ENCODE assay signal across 8 cellular contexts in genomic region chr14:22558221-22558913, GRCh38. TPM values are rescaled to one million over a fixed set of nuclear protein-coding genes. Genes with fewer than 3 reads are reported as not detected.
DNase-seq lines count a peak whose midpoint lies in the region; ATAC-seq, FAIRE-seq and TF ChIP-seq lines count a peak whose summit lies in the region.

No MANE protein-coding gene starts in this region.

- intact Hi-C loops in heart left ventricle (cut with DNase I): loop anchor here (2.0 to 10.0 kb wide), 16 partner anchors 76 to 496 kb away; partner anchors contain the start of genes AJUBA (in 2 of the 10), SLC7A7 (in 2 of the 10) and CDH24 (in 1 of the 10)
- intact Hi-C loops in Right ventricle myocardium superior (cut with DNase I): loop anchor here (5.0 to 10.0 kb wide), 4 partner anchors 94 to 296 kb away; partner anchors contain the start of gene SLC7A7
- intact Hi-C loops in lower lobe of right lung (cut with DNase I): no loop called here
- intact Hi-C loops in CD14-positive monocyte (cut with micrococcal nuclease): no loop called here

- peaks cover 0 to 11% (median 0%) of the 10 kb centered on the region in 9 donors for H3K36me3 ChIP-seq in heart left ventricle
- peaks cover under 1% of the 10 kb centered on the region for H3K36me3 ChIP-seq in lower lobe of right lung
- peaks cover 0 to under 1% (median 0%) of the 10 kb centered on the region in 4 donors for H3K36me3 ChIP-seq in upper lobe of left lung

- no peak for TF ChIP-seq POLR2A in heart left ventricle (IDR thresholded peaks at IDR 0.05)
- TF ChIP-seq POLR2A in upper lobe of left lung (IDR thresholded peaks at IDR 0.05): no peak
- TF ChIP-seq POLR2A in H54 (IDR thresholded peaks at IDR 0.05; ENCODE audit: low read depth, low read length): no peak

- H3K27me3 ChIP-seq in heart left ventricle: no peaks in the 10 kb centered on the region
- no peaks in the 10 kb centered on the region for H3K27me3 ChIP-seq in lower lobe of right lung (ENCODE audit: low read depth)
- no peaks in the 10 kb centered on the region for H3K27me3 ChIP-seq in upper lobe of left lung

- peaks cover 5 to 9% of the 10 kb centered on the region in 2 donors for H3K36me3 Mint-ChIP-seq in CD14-positive monocyte

- H3K27ac ChIP-seq in heart left ventricle: peak overlapping the region in 11 of 12 donors; percentile 11 to 83 (median 54)
- peak overlapping the region; percentile 82 for H3K27ac ChIP-seq in lower lobe of right lung
- peak overlapping the region; percentile 45 to 82 (median 54) for H3K27ac ChIP-seq in upper lobe of left lung

- H3K9me3 Mint-ChIP-seq in CD14-positive monocyte: no peaks in the 10 kb centered on the region

- no peak for FAIRE-seq in H54 (lab: Jason Lieb, UNC)

- H3K27ac Mint-ChIP-seq in CD14-positive monocyte: peak overlapping the region in 2 of 7 donors; percentile 40 to 79

- H3K4me3 ChIP-seq in heart left ventricle (no peak overlapping the region), lower lobe of right lung (no peak overlapping the region), upper lobe of left lung (no peak overlapping the region)

- 69 to 80% (median 72%) methylated on average over 25 of the region's 25 CpGs for WGBS in heart left ventricle, 4 donors
- WGBS in upper lobe of left lung, 2 donors: 84 to 88% methylated on average over 23 to 25 of the region's 25 CpGs

- H3K4me1 ChIP-seq in heart left ventricle: peaks cover 0 to 81% (median 30%) of the 10 kb centered on the region in 12 donors
- peaks cover 75% of the 10 kb centered on the region for H3K4me1 ChIP-seq in lower lobe of right lung
- peaks cover 52 to 68% (median 63%) of the 10 kb centered on the region in 4 donors for H3K4me1 ChIP-seq in upper lobe of left lung

- TF ChIP-seq CTCF in heart left ventricle (IDR thresholded peaks at IDR 0.05) (peak in 3 of 12 donors; percentile 8 to 20 (median 17)), lower lobe of right lung (IDR thresholded peaks at IDR 0.05) (peak; percentile 23), upper lobe of left lung (IDR thresholded peaks at IDR 0.05) (peak in 3 of 6 experiments; percentile 4 to 12 (median 6)), CD14-positive monocyte (IDR thresholded peaks at IDR 0.05) (no peak)

- DNase-seq in heart left ventricle (no peak), Right ventricle myocardium superior (no peak), lower lobe of right lung (no peak), upper lobe of left lung (peak in 1 of 2 donors; percentile 72), CD14-positive monocyte (ENCODE audit: low spot score) (no peak), anterior cingulate cortex (lab: John Stamatoyannopoulos, UW) (no peak), H54 (ENCODE audit: insufficient read length, low spot score) (no peak)
- DNase-seq in activated effector memory CD4-positive, alpha-beta T cell treated with anti-CD3 and anti-CD28 coated beads, Interleukin-2, amount 50 U/mL, for 16 hours: peak; percentile 85

- H3K27me3 Mint-ChIP-seq in CD14-positive monocyte (ENCODE audit: low read depth in 3 of 3): peaks cover 0 to 3% (median 3%) of the 10 kb centered on the region in 3 donors

- H3K9me3 ChIP-seq in heart left ventricle (no peaks in the 10 kb centered on the region), lower lobe of right lung (no peaks in the 10 kb centered on the region), upper lobe of left lung (no peaks in the 10 kb centered on the region)

- TF ChIP-seq EP300 in upper lobe of left lung (IDR thresholded peaks at IDR 0.05): no peak

- ATAC-seq in heart left ventricle (peak in 1 of 4 donors; percentile 47), Right ventricle myocardium superior (ENCODE audit: poor library complexity) (no peak), lower lobe of right lung (no peak), upper lobe of left lung (ENCODE audit: low FRiP score in 2 of 2) (no peak)

- no peak overlapping the region for H3K4me3 Mint-ChIP-seq in CD14-positive monocyte

- H3K4me1 Mint-ChIP-seq in CD14-positive monocyte: peaks cover 28% of the 10 kb centered on the region

RNA-seq across cellular contexts. Expression of gene DAD1, which starts 30.7 kb away (rescaled TPM):
- 100 to 1,000 TPM; 108 to 236 (median 147) TPM for total RNA-seq in heart left ventricle
- 100 to 1,000 TPM; 129 to 402 TPM for polyA plus RNA-seq in heart left ventricle
- 124 TPM for total RNA-seq in Right ventricle myocardium superior
- 162 TPM for total RNA-seq in lower lobe of right lung
- total RNA-seq in upper lobe of left lung: 100 to 1,000 TPM in 4 of 6 donors, 10 to 100 TPM in 1, 1 to 10 TPM in 1; 8.4 to 188 (median 134) TPM
- polyA plus RNA-seq in CD14-positive monocyte: 100 to 1,000 TPM; 440 to 444 TPM

RNA-seq across cellular contexts. Expression of gene ABHD4, which starts 39.7 kb away (rescaled TPM):
- total RNA-seq in heart left ventricle (10 to 100 TPM; 16.8 to 35.5 (median 25.9) TPM), Right ventricle myocardium superior (19.7 TPM), lower lobe of right lung (28.5 TPM), upper lobe of left lung (10 to 100 TPM; 20.1 to 31.3 (median 26.1) TPM)
- polyA plus RNA-seq in heart left ventricle (10 to 100 TPM; 10.4 to 18.0 TPM), CD14-positive monocyte (10 to 100 TPM in 1 of 2 donors, 1 to 10 TPM in 1; 9.4 to 13.4 TPM)

Comparison
In these comparisons a context has a peak if more than half of its experiments do, and no peak if none do; other contexts are left out.
1. intact Hi-C loops: an anchor here in heart left ventricle (2.0 to 10.0 kb wide) and Right ventricle myocardium superior (5.0 to 10.0 kb wide); none called in lower lobe of right lung and CD14-positive monocyte.